Comparison of ENCODE assay signal across 16 cellular contexts in the genomic region with DNA sequence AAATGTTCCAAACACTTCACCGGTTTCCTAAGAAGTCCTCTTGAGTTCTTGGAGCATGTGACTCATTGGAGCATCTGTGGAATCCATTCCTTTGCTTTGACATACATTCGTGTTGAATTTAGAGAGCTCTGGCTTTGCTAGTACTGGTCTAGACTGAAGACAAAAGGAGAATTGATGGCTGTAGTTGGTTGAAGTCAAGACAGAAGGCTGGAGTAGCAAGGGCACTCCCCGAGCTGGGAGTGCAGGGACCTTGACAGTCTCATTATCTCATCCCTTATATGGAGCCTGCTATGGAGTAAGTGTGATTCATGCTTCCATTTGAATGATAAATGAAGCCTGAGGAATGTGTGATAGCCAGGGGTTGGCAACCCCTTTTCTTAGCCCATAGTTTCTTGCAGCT.
DNase-seq lines count a peak whose midpoint lies in the region; FAIRE-seq and TF ChIP-seq lines count a peak whose summit lies in the region.
"Had no signal": no experiment of that assay in that cellular context is flagged by ENCODE, and none has a peak within 500 bp of the region (broad histone marks: within the 10 kb centered on the region; RNA-seq: fewer than 3 reads in every experiment).

No MANE protein-coding gene starts in this region.

- peak; percentile 50 for DNase-seq in AG08395 (ENCODE audit: low spot score)
- peak; percentile 28 for DNase-seq in H7
- peak; percentile 86 for DNase-seq in astrocyte (ENCODE audit: low read depth)
- peak; percentile 91 for DNase-seq in kidney glomerular epithelial cell (lab: John Stamatoyannopoulos, UW)
- DNase-seq in MCF 10A (ENCODE audit: unreplicated experiment), result no peak
- no peak for DNase-seq in T1000 (lab: John Stamatoyannopoulos, UW)
- DNase-seq in NCI-H345 (lab: John Stamatoyannopoulos, UW), result no peak
- no peak for DNase-seq in Peyer's patch
- DNase-seq: activated CD4-positive, alpha-beta memory T cell treated with anti-CD3 and anti-CD28 coated beads for 36 hours; Calu3; colonic mucosa; naive thymus-derived CD8-positive, alpha-beta T cell; SK-N-SH; substantia nigra had no signal

- BruUV-seq in MCF 10A (replicated peaks; lab: Mats Ljungman, UMichigan), result no TSS peak

- H3K9ac ChIP-seq in astrocyte (ENCODE audit: low read length), result no peak overlapping the region
- H3K9ac ChIP-seq: SK-N-SH had no signal

- no peak overlapping the region for H2AFZ ChIP-seq in astrocyte (ENCODE audit: low read depth, low read length)

- peak overlapping the region; percentile 18 for H3K4me2 ChIP-seq in astrocyte (ENCODE audit: low read length)
- H3K4me2 ChIP-seq: SK-N-SH had no signal

- H3K27ac Mint-ChIP-seq in astrocyte (ENCODE audit: unreplicated experiment) (no peak overlapping the region), MCF 10A (ENCODE audit: low read depth, unreplicated experiment) (no peak overlapping the region)
- H3K27ac Mint-ChIP-seq: activated CD4-positive, alpha-beta memory T cell treated with anti-CD3 and anti-CD28 coated beads for 36 hours; activated T-helper 17 cell treated with anti-CD3 and anti-CD28 coated beads, Interleukin-2, amount 50 U/mL, for 72 hours; naive thymus-derived CD8-positive, alpha-beta T cell had no signal

- no peaks in the 10 kb centered on the region for H4K20me1 ChIP-seq in astrocyte (ENCODE audit: insufficient read depth, low read length)

- H3K4me1 Mint-ChIP-seq in astrocyte (ENCODE audit: low read depth, unreplicated experiment), result no peaks in the 10 kb centered on the region
- H3K4me1 Mint-ChIP-seq in MCF 10A (ENCODE audit: insufficient read depth, unreplicated experiment), result no peaks in the 10 kb centered on the region
- H3K4me1 Mint-ChIP-seq: activated T-helper 17 cell treated with anti-CD3 and anti-CD28 coated beads, Interleukin-2, amount 50 U/mL, for 72 hours; naive thymus-derived CD8-positive, alpha-beta T cell had no signal

- no peak for FAIRE-seq in astrocyte (lab: Jason Lieb, UNC)
- FAIRE-seq: TTC549 had no signal

- H3K27ac ChIP-seq in astrocyte (ENCODE audit: low read depth, low read length) (peak overlapping the region; percentile 12), Peyer's patch (no peak overlapping the region)
- H3K27ac ChIP-seq: colonic mucosa had no signal

- H3K36me3 ChIP-seq in H7 (replicated peaks; ENCODE audit: control insufficient read depth, insufficient read depth, low read length), result no peaks in the 10 kb centered on the region
- no peaks in the 10 kb centered on the region for H3K36me3 ChIP-seq in astrocyte (ENCODE audit: insufficient read depth, low read length)
- no peaks in the 10 kb centered on the region for H3K36me3 ChIP-seq in Peyer's patch
- H3K36me3 ChIP-seq: colonic mucosa had no signal

- peaks cover 4% of the 10 kb centered on the region for H3K4me1 ChIP-seq in astrocyte (ENCODE audit: insufficient read depth, low read length)
- H3K4me1 ChIP-seq in Peyer's patch, result no peaks in the 10 kb centered on the region
- H3K4me1 ChIP-seq: colonic mucosa had no signal

- TF ChIP-seq CTCF in astrocyte (IDR thresholded peaks at IDR 0.05; ENCODE audit: insufficient read depth, low read depth, low read length) (no peak), MCF 10A (IDR thresholded peaks at IDR 0.05; ENCODE audit: unreplicated experiment) (no peak), Peyer's patch (IDR thresholded peaks at IDR 0.05) (no peak)

- H3K27me3 ChIP-seq in H7 (ENCODE audit: control insufficient read depth, insufficient read depth, low read length), result no peaks in the 10 kb centered on the region
- H3K27me3 ChIP-seq in astrocyte (ENCODE audit: insufficient read depth, low read length), result no peaks in the 10 kb centered on the region
- H3K27me3 ChIP-seq in Peyer's patch, result no peaks in the 10 kb centered on the region
- H3K27me3 ChIP-seq: colonic mucosa had no signal

- H3K9me3 Mint-ChIP-seq in astrocyte (ENCODE audit: unreplicated experiment) (peaks cover 19% of the 10 kb centered on the region), MCF 10A (ENCODE audit: unreplicated experiment) (peaks cover 34% of the 10 kb centered on the region)

- CTCF ChIA-PET in MCF 10A (lab: Yijun Ruan, JAX), result no interaction called here

- H3K27me3 Mint-ChIP-seq in astrocyte (ENCODE audit: low read depth, unreplicated experiment) (no peaks in the 10 kb centered on the region), MCF 10A (ENCODE audit: insufficient read depth, unreplicated experiment) (no peaks in the 10 kb centered on the region)
- H3K27me3 Mint-ChIP-seq: activated CD4-positive, alpha-beta memory T cell treated with anti-CD3 and anti-CD28 coated beads for 36 hours; activated T-helper 17 cell treated with anti-CD3 and anti-CD28 coated beads, Interleukin-2, amount 50 U/mL, for 72 hours had no signal

- intact Hi-C loops in MCF 10A (cut with micrococcal nuclease), result no loop called here

- POLR2A ChIA-PET in MCF 10A (lab: Yijun Ruan, JAX), result no interaction called here

- no peaks in the 10 kb centered on the region for H3K79me2 ChIP-seq in astrocyte (ENCODE audit: insufficient read depth, low read length)

- H3K9me3 ChIP-seq in astrocyte (ENCODE audit: insufficient read depth, low read depth, low read length) (no peaks in the 10 kb centered on the region), Peyer's patch (no peaks in the 10 kb centered on the region)
- H3K9me3 ChIP-seq: colonic mucosa, SK-N-SH had no signal

- no peak overlapping the region for H3K4me3 ChIP-seq in H7 (ENCODE audit: insufficient read depth, low read depth, low read length)
- H3K4me3 ChIP-seq in astrocyte (ENCODE audit: insufficient read depth, low read depth, low read length), result no peak overlapping the region
- no peak overlapping the region for H3K4me3 ChIP-seq in Peyer's patch
- H3K4me3 ChIP-seq: colonic mucosa had no signal

- no peaks in the 10 kb centered on the region for H3K36me3 Mint-ChIP-seq in astrocyte (ENCODE audit: low read depth, unreplicated experiment)
- H3K36me3 Mint-ChIP-seq in MCF 10A (ENCODE audit: insufficient read depth, unreplicated experiment), result no peaks in the 10 kb centered on the region
- H3K36me3 Mint-ChIP-seq: activated CD4-positive, alpha-beta memory T cell treated with anti-CD3 and anti-CD28 coated beads for 36 hours had no signal

- no peak for TF ChIP-seq POLR2A in Peyer's patch (IDR thresholded peaks at IDR 0.05)

- H3K4me3 Mint-ChIP-seq in astrocyte (ENCODE audit: unreplicated experiment) (no peak overlapping the region), MCF 10A (ENCODE audit: unreplicated experiment) (no peak overlapping the region)
- H3K4me3 Mint-ChIP-seq: activated CD4-positive, alpha-beta memory T cell treated with anti-CD3 and anti-CD28 coated beads for 36 hours; activated T-helper 17 cell treated with anti-CD3 and anti-CD28 coated beads, Interleukin-2, amount 50 U/mL, for 72 hours; naive thymus-derived CD8-positive, alpha-beta T cell had no signal

Comparison
In these comparisons a context has a peak if more than half of its experiments do, and no peak if none do; other contexts are left out.
1. DNase-seq: peak in AG08395 (single experiment), H7 (single experiment), astrocyte (single experiment) and kidney glomerular epithelial cell (single experiment); none in MCF 10A (single experiment), T1000 (single experiment), NCI-H345 (single experiment) and Peyer's patch (0 of 3).